ENCODE assay signal across 12 cellular contexts in the genomic region with DNA sequence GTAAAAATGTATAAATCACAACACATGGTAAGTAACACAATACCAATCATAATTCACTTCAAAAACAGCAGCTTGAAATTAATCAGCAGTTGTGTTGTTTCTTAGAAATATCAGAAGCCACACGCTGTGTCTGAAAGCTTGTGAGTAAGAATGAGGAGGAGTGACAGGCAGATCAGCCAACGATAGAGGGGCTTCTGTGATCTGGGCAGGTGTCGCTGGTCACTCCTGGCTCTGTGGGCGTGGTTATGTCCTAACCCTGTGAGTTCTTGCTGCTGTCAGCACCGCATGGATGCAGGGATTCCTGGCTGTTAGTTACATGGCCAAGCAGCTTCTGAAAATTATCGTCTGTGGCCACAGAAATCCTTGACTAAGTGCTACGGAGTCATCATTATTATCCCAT.
DNase-seq lines count a peak whose midpoint lies in the region; ATAC-seq and TF ChIP-seq lines count a peak whose summit lies in the region.
"Had no signal": no experiment of that assay in that cellular context is flagged by ENCODE, and none has a peak within 500 bp of the region (broad histone marks: within the 10 kb centered on the region; RNA-seq: fewer than 3 reads in every experiment).

No MANE protein-coding gene starts in this region.

- H3K27me3 ChIP-seq in WERI-Rb-1 (ENCODE audit: insufficient read depth, low read depth, severe bottlenecking), result no peaks in the 10 kb centered on the region

- DNase-seq in activated CD8-positive, alpha-beta memory T cell treated with anti-CD3 and anti-CD28 coated beads for 24 hours, result peak; percentile 56
- no peak for DNase-seq in activated CD8-positive, alpha-beta memory T cell treated with anti-CD3 and anti-CD28 coated beads, Interleukin-2, amount 50 U/mL, for 48 hours
- DNase-seq in HEK293T (ENCODE audit: extremely low spot score), result peak; percentile 45
- peak; percentile 96 for DNase-seq in WERI-Rb-1
- peak; percentile 37 for DNase-seq in mesenteric fat pad (ENCODE audit: low spot score)
- DNase-seq in LoVo (ENCODE audit: low spot score), result no peak
- DNase-seq: activated CD4-positive, alpha-beta T cell treated with anti-CD3 and anti-CD28 coated beads, Interleukin-2, amount 50 U/mL, for 4 hours; NCI-H226; T-helper 17 cell; trophoblast cell had no signal

- POLR2A ChIA-PET in HEK293T (lab: Yijun Ruan, JAX), result interaction anchor here (0.7 kb wide), 1 partner anchor 13 kb away, joined by 4 read pairs; no protein-coding TSS in a partner anchor

- H3K27ac ChIP-seq in WERI-Rb-1, result peak overlapping the region; percentile 82

- CTCF ChIA-PET in HEK293T (lab: Yijun Ruan, JAX), result interaction anchor here (1.5 to 1.6 kb wide), 2 partner anchors 61 to 199 kb away, joined by 3 to 4 read pairs; no protein-coding TSS in a partner anchor

- no peaks in the 10 kb centered on the region for H3K36me3 ChIP-seq in WERI-Rb-1

- ATAC-seq in GM19023 (IDR thresholded peaks at IDR 0.05; ENCODE audit: unreplicated experiment) (no peak), HG02938 (IDR thresholded peaks at IDR 0.05; ENCODE audit: unreplicated experiment) (no peak)
- ATAC-seq: T-helper 17 cell had no signal

- H3K9me3 ChIP-seq in WERI-Rb-1 (ENCODE audit: severe bottlenecking), result no peaks in the 10 kb centered on the region

- no peak for TF ChIP-seq CTCF in WERI-Rb-1 (IDR thresholded peaks at IDR 0.05; ENCODE audit: low read depth, low read length)

- H3K4me3 ChIP-seq in WERI-Rb-1 (ENCODE audit: low read depth, low read length), result peak overlapping the region; percentile 24

TF ChIP-seq in HEK293T, 16 proteins besides CTCF, POLR2A, EP300 and RAD21:
- no peak for TF ChIP-seq SP1 (IDR thresholded peaks at IDR 0.05)
- TF ChIP-seq, protein P1, sequence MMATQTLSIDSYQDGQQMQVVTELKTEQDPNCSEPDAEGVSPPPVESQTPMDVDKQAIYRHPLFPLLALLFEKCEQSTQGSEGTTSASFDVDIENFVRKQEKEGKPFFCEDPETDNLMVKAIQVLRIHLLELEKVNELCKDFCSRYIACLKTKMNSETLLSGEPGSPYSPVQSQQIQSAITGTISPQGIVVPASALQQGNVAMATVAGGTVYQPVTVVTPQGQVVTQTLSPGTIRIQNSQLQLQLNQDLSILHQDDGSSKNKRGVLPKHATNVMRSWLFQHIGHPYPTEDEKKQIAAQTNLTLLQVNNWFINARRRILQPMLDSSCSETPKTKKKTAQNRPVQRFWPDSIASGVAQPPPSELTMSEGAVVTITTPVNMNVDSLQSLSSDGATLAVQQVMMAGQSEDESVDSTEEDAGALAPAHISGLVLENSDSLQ (IDR thresholded peaks at IDR 0.05), result peak; percentile 95
TF ChIP-seq in HEK293T: peak in this region for 1.

Comparison
In these comparisons a context has a peak if more than half of its experiments do, and no peak if none do; other contexts are left out.
1. DNase-seq: peak in activated CD8-positive, alpha-beta memory T cell treated with anti-CD3 and anti-CD28 coated beads for 24 hours (single experiment), HEK293T (single experiment), WERI-Rb-1 (single experiment) and mesenteric fat pad (single experiment); none in activated CD8-positive, alpha-beta memory T cell treated with anti-CD3 and anti-CD28 coated beads, Interleukin-2, amount 50 U/mL, for 48 hours (single experiment) and LoVo (single experiment).